In genomic region chr3:24020036-24020691, GRCh38 we compare ENCODE assay signal across 18 cellular contexts.
"Had no signal": no experiment of that assay in that cellular context is flagged by ENCODE, and none has a peak within 500 bp of the region (broad histone marks: within the 10 kb centered on the region; RNA-seq: fewer than 3 reads in every experiment).

No MANE protein-coding gene starts in this region.

- H3K27ac ChIP-seq: neutrophil had no signal

- ATAC-seq: activated CD8-positive, alpha-beta T cell treated with anti-CD3 and anti-CD28 coated beads, Interleukin-2, amount 10 ng/mL, durations not matched to agents 7 days and 5 days; left lobe of liver had no signal

- H3K27me3 ChIP-seq: neutrophil had no signal

- H3K9me3 Mint-ChIP-seq: activated B cell treated with CpG ODN at 0.5 μM for 24 hours; T-helper 2 cell treated with Interferon-gamma antibody and Interleukin-4, amounts not matched to agents 5 μg/mL and 100 μg/mL, for 36 hours had no signal

- H3K4me3 Mint-ChIP-seq: activated B cell treated with CpG ODN at 0.5 μM for 24 hours; activated CD8-positive, alpha-beta T cell treated with anti-CD3 and anti-CD28 coated beads, Interleukin-2, amount 10 ng/mL, durations not matched to agents 7 days and 5 days; activated naive CD8-positive, alpha-beta T cell; T-helper 2 cell treated with Interferon-gamma antibody and Interleukin-4, amounts not matched to agents 5 μg/mL and 100 μg/mL, for 36 hours had no signal

- DNase-seq: activated B cell treated with CpG ODN at 0.5 μM for 24 hours; activated CD4-positive, alpha-beta T cell treated with anti-CD3 and anti-CD28 coated beads for 48 hours; activated CD8-positive, alpha-beta memory T cell treated with anti-CD3 and anti-CD28 coated beads, Interleukin-2, amount 50 U/mL, for 4 hours; activated CD8-positive, alpha-beta T cell treated with anti-CD3 and anti-CD28 coated beads, Interleukin-2, amount 10 ng/mL, durations not matched to agents 7 days and 5 days; activated effector memory CD4-positive, alpha-beta T cell treated with anti-CD3 and anti-CD28 coated beads, Interleukin-2, amount 50 U/mL, for 16 hours; activated T-cell treated with anti-CD3 and anti-CD28 coated beads, Interleukin-2, amount 50 U/mL, for 48 hours; amniotic stem cell; caudate nucleus; hippocampal formation; retina; stimulated activated CD4-positive, alpha-beta T cell treated with anti-CD3 and anti-CD28 coated beads, Interleukin-15, amount 100 ng/mL, for 24 hours; stimulated activated CD4-positive, alpha-beta T cell treated with anti-CD3 and anti-CD28 coated beads, Interleukin-4, amount 100 ng/mL, for 1 hour; stimulated activated naive CD4-positive, alpha-beta T cell; trophoblast cell had no signal

- H3K36me3 ChIP-seq: neutrophil had no signal

- H3K27me3 Mint-ChIP-seq: activated B cell treated with CpG ODN at 0.5 μM for 24 hours; activated naive CD8-positive, alpha-beta T cell had no signal

- H3K4me1 Mint-ChIP-seq: activated B cell treated with CpG ODN at 0.5 μM for 24 hours had no signal

- H3K9me3 ChIP-seq: neutrophil had no signal

- H3K27ac Mint-ChIP-seq: activated B cell treated with CpG ODN at 0.5 μM for 24 hours; activated CD8-positive, alpha-beta T cell treated with anti-CD3 and anti-CD28 coated beads, Interleukin-2, amount 10 ng/mL, durations not matched to agents 7 days and 5 days; activated naive CD8-positive, alpha-beta T cell; T-helper 2 cell treated with Interferon-gamma antibody and Interleukin-4, amounts not matched to agents 5 μg/mL and 100 μg/mL, for 36 hours had no signal

- H3K36me3 Mint-ChIP-seq: activated naive CD8-positive, alpha-beta T cell had no signal
